23 cellular contexts compared by ENCODE assay signal in genomic region chr4:85587952-85588351, GRCh38.
"Had no signal": no experiment of that assay in that cellular context is flagged by ENCODE, and none has a peak within 500 bp of the region (broad histone marks: within the 10 kb centered on the region; RNA-seq: fewer than 3 reads in every experiment).

No MANE protein-coding gene starts in this region.

- DNase-seq: activated CD4-positive, alpha-beta memory T cell treated with anti-CD3 and anti-CD28 coated beads for 36 hours; activated CD4-positive, alpha-beta T cell treated with anti-CD3 and anti-CD28 coated beads for 4 hours; activated CD4-positive, CD25-positive, alpha-beta regulatory T cell; activated naive CD4-positive, alpha-beta T cell treated with anti-CD3 and anti-CD28 coated beads for 36 hours; activated naive CD8-positive, alpha-beta T cell treated with anti-CD3 and anti-CD28 coated beads, Interleukin-2, amount 10 ng/mL, durations not matched to agents 7 days and 5 days; activated T-cell treated with anti-CD3 and anti-CD28 coated beads, Interleukin-2, amount 50 U/mL, for 48 hours; amygdala; cerebellar nuclear complex; head of caudate nucleus; left colon; lower lobe of right lung; naive thymus-derived CD8-positive, alpha-beta T cell; retina; sigmoid colon; stimulated activated CD4-positive, alpha-beta T cell treated with anti-CD3 and anti-CD28 coated beads, Interleukin-15, amount 100 ng/mL, for 24 hours; stimulated activated naive B cell treated with anti-CD40 and anti-IgM and Interleukin-4, amounts not matched to agents 10 μg/mL and 1 μg/mL and 100 μg/mL, for 72 hours; T-cell; testis had no signal

- ATAC-seq: gastroesophageal sphincter; left colon; lower lobe of right lung; naive thymus-derived CD8-positive, alpha-beta T cell; stimulated activated naive B cell treated with anti-CD40 and anti-IgM and Interleukin-4, amounts not matched to agents 10 μg/mL and 1 μg/mL and 100 μg/mL, for 72 hours; T-cell had no signal

- H3K4me1 ChIP-seq: gastroesophageal sphincter, lower lobe of right lung, sigmoid colon, testis had no signal

- H3K27ac Mint-ChIP-seq: activated CD4-positive, alpha-beta memory T cell treated with anti-CD3 and anti-CD28 coated beads for 36 hours; activated naive CD4-positive, alpha-beta T cell treated with anti-CD3 and anti-CD28 coated beads for 36 hours; activated naive CD8-positive, alpha-beta T cell treated with anti-CD3 and anti-CD28 coated beads, Interleukin-2, amount 10 ng/mL, durations not matched to agents 7 days and 5 days; naive thymus-derived CD8-positive, alpha-beta T cell; progenitor cell of endocrine pancreas; stimulated activated naive B cell treated with anti-CD40 and anti-IgM and Interleukin-4, amounts not matched to agents 10 μg/mL and 1 μg/mL and 100 μg/mL, for 72 hours; T-cell; T-helper 2 cell treated with Interferon-gamma antibody and Interleukin-4, amounts not matched to agents 5 μg/mL and 100 μg/mL, for 36 hours had no signal

- H3K4me2 ChIP-seq: smooth muscle cell had no signal

- H3K27me3 ChIP-seq: gastroesophageal sphincter, sigmoid colon, testis had no signal

- H3K36me3 Mint-ChIP-seq: activated CD4-positive, alpha-beta memory T cell treated with anti-CD3 and anti-CD28 coated beads for 36 hours; activated naive CD8-positive, alpha-beta T cell treated with anti-CD3 and anti-CD28 coated beads, Interleukin-2, amount 10 ng/mL, durations not matched to agents 7 days and 5 days; naive thymus-derived CD8-positive, alpha-beta T cell; T-cell had no signal

- H3K4me3 Mint-ChIP-seq: activated CD4-positive, alpha-beta memory T cell treated with anti-CD3 and anti-CD28 coated beads for 36 hours; activated naive CD4-positive, alpha-beta T cell treated with anti-CD3 and anti-CD28 coated beads for 36 hours; activated naive CD8-positive, alpha-beta T cell treated with anti-CD3 and anti-CD28 coated beads, Interleukin-2, amount 10 ng/mL, durations not matched to agents 7 days and 5 days; naive thymus-derived CD8-positive, alpha-beta T cell; stimulated activated naive B cell treated with anti-CD40 and anti-IgM and Interleukin-4, amounts not matched to agents 10 μg/mL and 1 μg/mL and 100 μg/mL, for 72 hours; T-cell; T-helper 2 cell treated with Interferon-gamma antibody and Interleukin-4, amounts not matched to agents 5 μg/mL and 100 μg/mL, for 36 hours had no signal

- H3K4me1 Mint-ChIP-seq: activated naive CD8-positive, alpha-beta T cell treated with anti-CD3 and anti-CD28 coated beads, Interleukin-2, amount 10 ng/mL, durations not matched to agents 7 days and 5 days; naive thymus-derived CD8-positive, alpha-beta T cell; T-cell had no signal

- H3K27me3 Mint-ChIP-seq: activated CD4-positive, alpha-beta memory T cell treated with anti-CD3 and anti-CD28 coated beads for 36 hours; activated naive CD8-positive, alpha-beta T cell treated with anti-CD3 and anti-CD28 coated beads, Interleukin-2, amount 10 ng/mL, durations not matched to agents 7 days and 5 days; naive thymus-derived CD8-positive, alpha-beta T cell; progenitor cell of endocrine pancreas; stimulated activated naive B cell treated with anti-CD40 and anti-IgM and Interleukin-4, amounts not matched to agents 10 μg/mL and 1 μg/mL and 100 μg/mL, for 72 hours; T-cell had no signal

- H3K4me3 ChIP-seq: coronary artery, gastroesophageal sphincter, lower lobe of right lung, sigmoid colon, smooth muscle cell, testis had no signal

- H3K9me3 ChIP-seq: gastroesophageal sphincter, lower lobe of right lung, sigmoid colon, testis had no signal

- H3K27ac ChIP-seq: coronary artery, gastroesophageal sphincter, lower lobe of right lung, sigmoid colon, testis had no signal

- H3K36me3 ChIP-seq: gastroesophageal sphincter, lower lobe of right lung, sigmoid colon had no signal
